Comparison of ENCODE assay signal across 1 cellular context in the genomic region with DNA sequence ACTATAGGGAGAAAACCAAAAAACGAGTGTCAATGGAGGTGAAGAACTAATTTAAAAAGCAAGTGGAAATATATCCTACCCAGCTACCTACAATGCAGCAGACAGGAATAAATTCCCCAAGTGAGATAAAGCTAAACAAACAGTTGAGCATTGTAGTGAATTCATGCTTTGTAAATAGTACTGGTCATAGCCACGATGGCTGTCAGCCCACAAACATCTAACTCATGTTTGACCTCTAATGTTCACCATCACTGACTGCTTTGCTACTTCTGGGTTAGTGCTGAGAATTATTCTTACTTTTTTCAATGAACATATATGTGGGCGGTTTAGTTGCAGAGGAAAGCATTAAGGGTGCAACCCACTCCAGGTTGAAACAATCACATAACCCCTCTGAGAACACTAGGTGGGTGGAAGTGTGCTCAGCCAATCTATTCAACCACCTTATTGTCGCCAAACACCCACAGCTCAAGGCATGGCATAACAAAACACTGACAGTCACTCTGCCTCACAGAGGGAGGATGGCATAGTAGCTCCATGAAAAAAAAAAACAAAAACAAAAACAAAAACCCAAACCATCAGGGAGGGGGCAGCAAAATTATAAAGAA.
TF ChIP-seq lines count a peak whose summit lies in the region.

No MANE protein-coding gene starts in this region.

TF ChIP-seq in GM23338, 12 proteins besides CTCF, POLR2A, EP300 and RAD21 (continued from another document):
- TF ChIP-seq, protein P1, sequence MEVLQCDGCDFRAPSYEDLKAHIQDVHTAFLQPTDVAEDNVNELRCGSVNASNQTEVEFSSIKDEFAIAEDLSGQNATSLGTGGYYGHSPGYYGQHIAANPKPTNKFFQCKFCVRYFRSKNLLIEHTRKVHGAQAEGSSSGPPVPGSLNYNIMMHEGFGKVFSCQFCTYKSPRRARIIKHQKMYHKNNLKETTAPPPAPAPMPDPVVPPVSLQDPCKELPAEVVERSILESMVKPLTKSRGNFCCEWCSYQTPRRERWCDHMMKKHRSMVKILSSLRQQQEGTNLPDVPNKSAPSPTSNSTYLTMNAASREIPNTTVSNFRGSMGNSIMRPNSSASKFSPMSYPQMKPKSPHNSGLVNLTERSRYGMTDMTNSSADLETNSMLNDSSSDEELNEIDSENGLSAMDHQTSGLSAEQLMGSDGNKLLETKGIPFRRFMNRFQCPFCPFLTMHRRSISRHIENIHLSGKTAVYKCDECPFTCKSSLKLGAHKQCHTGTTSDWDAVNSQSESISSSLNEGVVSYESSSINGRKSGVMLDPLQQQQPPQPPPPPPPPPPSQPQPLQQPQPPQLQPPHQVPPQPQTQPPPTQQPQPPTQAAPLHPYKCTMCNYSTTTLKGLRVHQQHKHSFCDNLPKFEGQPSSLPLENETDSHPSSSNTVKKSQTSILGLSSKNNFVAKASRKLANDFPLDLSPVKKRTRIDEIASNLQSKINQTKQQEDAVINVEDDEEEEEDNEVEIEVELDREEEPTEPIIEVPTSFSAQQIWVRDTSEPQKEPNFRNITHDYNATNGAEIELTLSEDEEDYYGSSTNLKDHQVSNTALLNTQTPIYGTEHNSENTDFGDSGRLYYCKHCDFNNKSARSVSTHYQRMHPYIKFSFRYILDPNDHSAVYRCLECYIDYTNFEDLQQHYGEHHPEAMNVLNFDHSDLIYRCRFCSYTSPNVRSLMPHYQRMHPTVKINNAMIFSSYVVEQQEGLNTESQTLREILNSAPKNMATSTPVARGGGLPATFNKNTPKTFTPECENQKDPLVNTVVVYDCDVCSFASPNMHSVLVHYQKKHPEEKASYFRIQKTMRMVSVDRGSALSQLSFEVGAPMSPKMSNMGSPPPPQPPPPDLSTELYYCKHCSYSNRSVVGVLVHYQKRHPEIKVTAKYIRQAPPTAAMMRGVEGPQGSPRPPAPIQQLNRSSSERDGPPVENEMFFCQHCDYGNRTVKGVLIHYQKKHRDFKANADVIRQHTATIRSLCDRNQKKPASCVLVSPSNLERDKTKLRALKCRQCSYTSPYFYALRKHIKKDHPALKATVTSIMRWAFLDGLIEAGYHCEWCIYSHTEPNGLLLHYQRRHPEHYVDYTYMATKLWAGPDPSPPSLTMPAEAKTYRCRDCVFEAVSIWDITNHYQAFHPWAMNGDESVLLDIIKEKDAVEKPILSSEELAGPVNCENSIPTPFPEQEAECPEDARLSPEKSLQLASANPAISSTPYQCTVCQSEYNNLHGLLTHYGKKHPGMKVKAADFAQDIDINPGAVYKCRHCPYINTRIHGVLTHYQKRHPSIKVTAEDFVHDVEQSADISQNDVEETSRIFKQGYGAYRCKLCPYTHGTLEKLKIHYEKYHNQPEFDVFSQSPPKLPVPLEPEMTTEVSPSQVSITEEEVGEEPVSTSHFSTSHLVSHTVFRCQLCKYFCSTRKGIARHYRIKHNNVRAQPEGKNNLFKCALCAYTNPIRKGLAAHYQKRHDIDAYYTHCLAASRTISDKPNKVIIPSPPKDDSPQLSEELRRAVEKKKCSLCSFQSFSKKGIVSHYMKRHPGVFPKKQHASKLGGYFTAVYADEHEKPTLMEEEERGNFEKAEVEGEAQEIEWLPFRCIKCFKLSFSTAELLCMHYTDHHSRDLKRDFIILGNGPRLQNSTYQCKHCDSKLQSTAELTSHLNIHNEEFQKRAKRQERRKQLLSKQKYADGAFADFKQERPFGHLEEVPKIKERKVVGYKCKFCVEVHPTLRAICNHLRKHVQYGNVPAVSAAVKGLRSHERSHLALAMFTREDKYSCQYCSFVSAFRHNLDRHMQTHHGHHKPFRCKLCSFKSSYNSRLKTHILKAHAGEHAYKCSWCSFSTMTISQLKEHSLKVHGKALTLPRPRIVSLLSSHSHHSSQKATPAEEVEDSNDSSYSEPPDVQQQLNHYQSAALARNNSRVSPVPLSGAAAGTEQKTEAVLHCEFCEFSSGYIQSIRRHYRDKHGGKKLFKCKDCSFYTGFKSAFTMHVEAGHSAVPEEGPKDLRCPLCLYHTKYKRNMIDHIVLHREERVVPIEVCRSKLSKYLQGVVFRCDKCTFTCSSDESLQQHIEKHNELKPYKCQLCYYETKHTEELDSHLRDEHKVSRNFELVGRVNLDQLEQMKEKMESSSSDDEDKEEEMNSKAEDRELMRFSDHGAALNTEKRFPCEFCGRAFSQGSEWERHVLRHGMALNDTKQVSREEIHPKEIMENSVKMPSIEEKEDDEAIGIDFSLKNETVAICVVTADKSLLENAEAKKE (CRISPR knock-in tag; IDR thresholded peaks at IDR 0.05) = no peak
- TF ChIP-seq, protein P2, sequence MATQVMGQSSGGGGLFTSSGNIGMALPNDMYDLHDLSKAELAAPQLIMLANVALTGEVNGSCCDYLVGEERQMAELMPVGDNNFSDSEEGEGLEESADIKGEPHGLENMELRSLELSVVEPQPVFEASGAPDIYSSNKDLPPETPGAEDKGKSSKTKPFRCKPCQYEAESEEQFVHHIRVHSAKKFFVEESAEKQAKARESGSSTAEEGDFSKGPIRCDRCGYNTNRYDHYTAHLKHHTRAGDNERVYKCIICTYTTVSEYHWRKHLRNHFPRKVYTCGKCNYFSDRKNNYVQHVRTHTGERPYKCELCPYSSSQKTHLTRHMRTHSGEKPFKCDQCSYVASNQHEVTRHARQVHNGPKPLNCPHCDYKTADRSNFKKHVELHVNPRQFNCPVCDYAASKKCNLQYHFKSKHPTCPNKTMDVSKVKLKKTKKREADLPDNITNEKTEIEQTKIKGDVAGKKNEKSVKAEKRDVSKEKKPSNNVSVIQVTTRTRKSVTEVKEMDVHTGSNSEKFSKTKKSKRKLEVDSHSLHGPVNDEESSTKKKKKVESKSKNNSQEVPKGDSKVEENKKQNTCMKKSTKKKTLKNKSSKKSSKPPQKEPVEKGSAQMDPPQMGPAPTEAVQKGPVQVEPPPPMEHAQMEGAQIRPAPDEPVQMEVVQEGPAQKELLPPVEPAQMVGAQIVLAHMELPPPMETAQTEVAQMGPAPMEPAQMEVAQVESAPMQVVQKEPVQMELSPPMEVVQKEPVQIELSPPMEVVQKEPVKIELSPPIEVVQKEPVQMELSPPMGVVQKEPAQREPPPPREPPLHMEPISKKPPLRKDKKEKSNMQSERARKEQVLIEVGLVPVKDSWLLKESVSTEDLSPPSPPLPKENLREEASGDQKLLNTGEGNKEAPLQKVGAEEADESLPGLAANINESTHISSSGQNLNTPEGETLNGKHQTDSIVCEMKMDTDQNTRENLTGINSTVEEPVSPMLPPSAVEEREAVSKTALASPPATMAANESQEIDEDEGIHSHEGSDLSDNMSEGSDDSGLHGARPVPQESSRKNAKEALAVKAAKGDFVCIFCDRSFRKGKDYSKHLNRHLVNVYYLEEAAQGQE (IDR thresholded peaks at IDR 0.05; ENCODE audit: unreplicated experiment) = no peak
- no peak for TF ChIP-seq NANOG (IDR thresholded peaks at IDR 0.05; ENCODE audit: borderline replicate concordance)
- no peak for TF ChIP-seq JUNB (IDR thresholded peaks at IDR 0.05; ENCODE audit: unreplicated experiment)
TF ChIP-seq in GM23338: peak in this region for 0.
